ENCODE assay signal across 8 cellular contexts in genomic region chr1:86396503-86396900, GRCh38. TPM values are rescaled to one million over a fixed set of nuclear protein-coding genes. Genes with fewer than 3 reads are reported as not detected.
DNase-seq lines count a peak whose midpoint lies in the region; ATAC-seq and TF ChIP-seq lines count a peak whose summit lies in the region.

No MANE protein-coding gene starts in this region.

- peak overlapping the region in 1 of 2 donors; percentile 65 for H3K9ac ChIP-seq in liver (ENCODE audit: low read depth in 1 of 2, low read length in 2 of 2)

- WGBS in adrenal gland, 4 donors, result 0 to 2% (median 1%) methylated on average over 9 of the region's 9 CpGs
- WGBS in liver, result 6% methylated on average over 9 of the region's 9 CpGs

- peaks cover 0 to 3% (median 2%) of the 10 kb centered on the region in 3 donors for H3K27me3 Mint-ChIP-seq in CD14-positive monocyte (ENCODE audit: low read depth in 3 of 3)

- H3K36me3 Mint-ChIP-seq in CD14-positive monocyte, result no peaks in the 10 kb centered on the region

- peaks cover 9 to 34% of the 10 kb centered on the region in 2 donors for H3K4me1 ChIP-seq in adrenal gland (replicated peaks in 1 of 2)
- H3K4me1 ChIP-seq in liver (ENCODE audit: control insufficient read depth in 4 of 4, insufficient read depth in 4 of 4, low read length in 3 of 4), result peaks cover 0 to 7% (median 5%) of the 10 kb centered on the region in 4 donors
- H3K4me1 ChIP-seq in upper lobe of right lung, result peaks cover 17% of the 10 kb centered on the region

- no peak for TF ChIP-seq POLR2A in adrenal gland (IDR thresholded peaks at IDR 0.05)

- no peaks in the 10 kb centered on the region for H3K9me3 Mint-ChIP-seq in CD14-positive monocyte

- H3K4me1 Mint-ChIP-seq in CD14-positive monocyte, result peaks cover 14% of the 10 kb centered on the region

- CTCF ChIA-PET in GM10248 (lab: Yijun Ruan, JAX), result interaction anchor here (0.7 to 2.2 kb wide), 8 partner anchors 8 to 113 kb away, joined by 3 to 13 read pairs (median 5); no protein-coding TSS in a partner anchor

- ATAC-seq in GM19452 (IDR thresholded peaks at IDR 0.05; ENCODE audit: unreplicated experiment), result peak; percentile 17
- peak; percentile 5 for ATAC-seq in HG03521 (IDR thresholded peaks at IDR 0.05; ENCODE audit: unreplicated experiment)
- ATAC-seq in upper lobe of right lung, result no peak

- H3K4me3 ChIP-seq in adrenal gland (peak overlapping the region in 3 of 4 donors; percentile 68 to 77 (median 75)), liver (ENCODE audit: low read depth in 1 of 3, low read length in 3 of 3) (peak overlapping the region; percentile 67 to 96 (median 74)), upper lobe of right lung (peak overlapping the region; percentile 78)

- intact Hi-C loops in CD14-positive monocyte (cut with micrococcal nuclease) (no loop called here), adrenal gland (cut with DNase I) (no loop called here), upper lobe of right lung (cut with DNase I) (no loop called here)

- H3K27me3 ChIP-seq in adrenal gland, result no peaks in the 10 kb centered on the region
- peaks cover 0 to 3% (median 0%) of the 10 kb centered on the region in 4 donors for H3K27me3 ChIP-seq in liver (ENCODE audit: control insufficient read depth in 4 of 4, insufficient read depth in 4 of 4, low read length in 3 of 4)
- H3K27me3 ChIP-seq in upper lobe of right lung, result no peaks in the 10 kb centered on the region

- TF ChIP-seq RAD21 in liver (IDR thresholded peaks at IDR 0.05), result no peak

- POLR2A ChIA-PET in GM10248 (lab: Yijun Ruan, JAX), result no interaction called here

- no peak for DNase-seq in CD14-positive monocyte (ENCODE audit: low spot score)
- DNase-seq in adrenal gland, result no peak
- DNase-seq in upper lobe of right lung, result no peak
- no peak for DNase-seq in GM10248 (ENCODE audit: extremely low spot score)
- DNase-seq in D341Med (ENCODE audit: low spot score), result no peak

- H3K27ac Mint-ChIP-seq in CD14-positive monocyte, result peak overlapping the region; percentile 67 to 93 (median 89)

- peak overlapping the region; percentile 96 to 100 for H3K4me3 Mint-ChIP-seq in CD14-positive monocyte

- TF ChIP-seq CTCF in CD14-positive monocyte (IDR thresholded peaks at IDR 0.05) (no peak), adrenal gland (IDR thresholded peaks at IDR 0.05) (no peak), liver (IDR thresholded peaks at IDR 0.05; ENCODE audit: low read depth, low read length, missing input control) (no peak), upper lobe of right lung (IDR thresholded peaks at IDR 0.05) (no peak), GM10248 (IDR thresholded peaks at IDR 0.05; ENCODE audit: control extremely low read depth, extremely low read depth, low read depth, missing control alignments) (no peak)

- H3K27ac ChIP-seq in adrenal gland (peak overlapping the region; percentile 4 to 89 (median 74)), liver (ENCODE audit: low read depth in 1 of 2, low read length in 2 of 2) (peak overlapping the region; percentile 44 to 69), upper lobe of right lung (peak overlapping the region; percentile 82)

- no peaks in the 10 kb centered on the region for H3K9me3 ChIP-seq in adrenal gland (replicated peaks in 1 of 3)
- H3K9me3 ChIP-seq in liver (ENCODE audit: control insufficient read depth in 4 of 4, low read length in 3 of 4), result no peaks in the 10 kb centered on the region
- no peaks in the 10 kb centered on the region for H3K9me3 ChIP-seq in upper lobe of right lung

- no peaks in the 10 kb centered on the region for H3K36me3 ChIP-seq in adrenal gland (replicated peaks in 1 of 2)
- no peaks in the 10 kb centered on the region for H3K36me3 ChIP-seq in liver (ENCODE audit: control insufficient read depth in 4 of 4, insufficient read depth in 3 of 4, low read depth in 1 of 4, low read length in 3 of 4)
- no peaks in the 10 kb centered on the region for H3K36me3 ChIP-seq in upper lobe of right lung

TF ChIP-seq in liver, 16 proteins besides CTCF, POLR2A, EP300 and RAD21:
- TF ChIP-seq YY1 (IDR thresholded peaks at IDR 0.05), result peak; percentile 12
- TF ChIP-seq REST (IDR thresholded peaks at IDR 0.05), result no peak
- peak; percentile 34 for TF ChIP-seq MAX (IDR thresholded peaks at IDR 0.05)
TF ChIP-seq in liver: peak in this region for 2.

RNA-seq across cellular contexts. Expression of gene ODF2L, which starts 0.4 kb away (rescaled TPM):
- polyA plus RNA-seq in CD14-positive monocyte, result 1 to 10 TPM; 3.5 to 5.7 TPM
- total RNA-seq in adrenal gland, result 100 to 1,000 TPM in 1 of 8 donors, 10 to 100 TPM in 7; 10.2 to 117 (median 32.4) TPM
- 100 to 1,000 TPM in 1 of 3 donors, 10 to 100 TPM in 2; 32.7 to 277 (median 81.9) TPM for polyA plus RNA-seq in adrenal gland
- total RNA-seq in liver, result 1 to 10 TPM; 4.2 to 6.2 TPM
- polyA plus RNA-seq in liver, result 1 to 10 TPM; 3.0 to 6.5 TPM
- total RNA-seq in upper lobe of right lung, result 47.0 TPM

RNA-seq across cellular contexts. Expression of gene CLCA2, which starts 27.5 kb away (rescaled TPM):
- polyA plus RNA-seq in CD14-positive monocyte, result not detected
- total RNA-seq in adrenal gland, result 1 to 10 TPM in 1 of 8 donors, under 1 TPM in 5, not detected in 2; 0.11 to 1.1 (median 0.33) TPM
- under 1 TPM; 0.13 to 0.35 (median 0.16) TPM for polyA plus RNA-seq in adrenal gland
- not detected for total RNA-seq in liver
- not detected for polyA plus RNA-seq in liver
- not detected for total RNA-seq in upper lobe of right lung
